ENCODE assay signal across 8 cellular contexts in genomic region chr17:3636154-3636907, GRCh38. TPM values are rescaled to one million over a fixed set of nuclear protein-coding genes. Genes with fewer than 3 reads are reported as not detected.
A peak's percentile ranks its signal among the peaks of the same experiment; 100 is the strongest.
DNase-seq lines count a peak whose midpoint lies in the region; ATAC-seq and TF ChIP-seq lines count a peak whose summit lies in the region.

TSS of gene CTNS (plus strand) at chr17:3636760. CDS start at chr17:3640207, 3,447 bp downstream.
TSS of gene SHPK (minus strand) at chr17:3636250. CDS start at chr17:3636219, 31 bp downstream.

- no peak for TF ChIP-seq CTCF in Panc1 (IDR thresholded peaks at IDR 0.05)

- in situ Hi-C loops in Panc1 (cut with HindIII; ENCODE audit: low pct_unique_long_range_greater_than_20kb, low sequenced_read_pairs) = no loop called here

- H3K36me3 ChIP-seq in Panc1 (ENCODE audit: control insufficient read depth, insufficient read depth, low read length) = peaks cover 2% of the 10 kb centered on the region; the same call in 1 of the 2 replicates
- H3K36me3 ChIP-seq in esophagus (ENCODE audit: control insufficient read depth in 2 of 2, insufficient read depth in 2 of 2, low read length in 1 of 2) = peaks cover 0 to 8% of the 10 kb centered on the region in 2 donors
- H3K36me3 ChIP-seq in muscle layer of colon (ENCODE audit: insufficient read depth, low read length) = no peaks in the 10 kb centered on the region

- no peaks in the 10 kb centered on the region for H3K27me3 Mint-ChIP-seq in activated T-cell treated with anti-CD3 and anti-CD28 coated beads, Interleukin-2, amount 50 U/mL, for 4 hours (ENCODE audit: low read depth)

- DNase-seq in DMS53 (lab: John Stamatoyannopoulos, UW) (peak; percentile 97), KG1 (lab: John Stamatoyannopoulos, UW) (peak; percentile 67), Panc1 (ENCODE audit: low read depth, low spot score) (peak; percentile 64)
- DNase-seq in activated T-cell treated with anti-CD3 and anti-CD28 coated beads, Interleukin-2, amount 50 U/mL, for 4 hours = peak; percentile 91
- DNase-seq in stimulated activated CD8-positive, alpha-beta memory T cell treated with anti-CD3 and anti-CD28 coated beads, Interleukin-7, amount 100 ng/mL, for 24 hours (ENCODE audit: low read depth) = peak; percentile 88

- H3K36me3 Mint-ChIP-seq in activated T-cell treated with anti-CD3 and anti-CD28 coated beads, Interleukin-2, amount 50 U/mL, for 4 hours (ENCODE audit: insufficient read depth) = peaks cover 8% of the 10 kb centered on the region

- intact Hi-C loops in Panc1 (cut with micrococcal nuclease; ENCODE audit: unreplicated experiment) = no loop called here

- CTCF ChIA-PET in Panc1 (lab: Charles Lee) = interaction anchor here (0.6 kb wide), 1 partner anchor 27 kb away, joined by 3 read pairs; no protein-coding TSS in a partner anchor

- H3K9me3 Mint-ChIP-seq in activated T-cell treated with anti-CD3 and anti-CD28 coated beads, Interleukin-2, amount 50 U/mL, for 4 hours = no peaks in the 10 kb centered on the region

- 0 to 1% methylated on average over 65 to 68 of the region's 68 CpGs for WGBS in esophagus, 2 donors

- peak within 1 kb of the TSS; percentile 68 for H3K9ac ChIP-seq in muscle layer of colon (ENCODE audit: low read length)

- H3K9me3 ChIP-seq in Panc1 (ENCODE audit: control insufficient read depth, insufficient read depth, low read depth, low read length) = no peaks in the 10 kb centered on the region
- no peaks in the 10 kb centered on the region for H3K9me3 ChIP-seq in esophagus (ENCODE audit: control insufficient read depth in 2 of 2, insufficient read depth in 1 of 2, low read depth in 1 of 2, low read length in 1 of 2)
- no peaks in the 10 kb centered on the region for H3K9me3 ChIP-seq in muscle layer of colon (ENCODE audit: low read length)

- H3K4me1 ChIP-seq in Panc1 (ENCODE audit: control insufficient read depth, insufficient read depth, low read length) (0 out of 2 replicates have a peak, but pooled peaks cover 4% of the 10 kb centered on the region), esophagus (ENCODE audit: control insufficient read depth in 2 of 2, insufficient read depth in 2 of 2, low read length in 1 of 2) (no peaks in the 10 kb centered on the region), muscle layer of colon (ENCODE audit: insufficient read depth, low read length) (peaks cover 4% of the 10 kb centered on the region)

- H3K4me3 ChIP-seq in Panc1 (ENCODE audit: low read depth in 2 of 2, low read length in 2 of 2) = peak within 1 kb of the TSS; percentile 80 to 85
- peak within 1 kb of the TSS; percentile 67 to 85 for H3K4me3 ChIP-seq in esophagus (ENCODE audit: low read depth in 1 of 2, low read length in 2 of 2)
- peak within 1 kb of the TSS; percentile 84 to 95 for H3K4me3 ChIP-seq in muscle layer of colon (ENCODE audit: low read depth in 1 of 2, low read length in 2 of 2)

- H3K27ac ChIP-seq in Panc1 (ENCODE audit: low read length) (peak within 1 kb of the TSS; percentile 86), esophagus (ENCODE audit: low read depth in 2 of 2, low read length in 1 of 2) (peak within 1 kb of the TSS; percentile 95 to 99), muscle layer of colon (ENCODE audit: low read depth, low read length) (peak within 1 kb of the TSS; percentile 93)

- peaks cover 29% of the 10 kb centered on the region for H3K4me1 Mint-ChIP-seq in activated T-cell treated with anti-CD3 and anti-CD28 coated beads, Interleukin-2, amount 50 U/mL, for 4 hours (ENCODE audit: low read depth)

- POLR2A ChIA-PET in Panc1 (lab: Charles Lee) = interaction anchor here (0.5 to 0.8 kb wide), 5 partner anchors 21 to 975 kb away, joined by 3 to 10 read pairs (median 4); partner anchors contain the start of gene EMC6

- ATAC-seq in GM21723 (IDR thresholded peaks at IDR 0.05; ENCODE audit: unreplicated experiment) = peak; percentile 92
- peak; percentile 99 for ATAC-seq in Panc1
- peak; percentile 98 for ATAC-seq in activated T-cell treated with anti-CD3 and anti-CD28 coated beads, Interleukin-2, amount 50 U/mL, for 4 hours

- no TSS peak for BruUV-seq in Panc1 (replicated peaks; lab: Mats Ljungman, UMichigan)

- H3K27me3 ChIP-seq in Panc1 (ENCODE audit: control insufficient read depth, insufficient read depth, low read length) = no peaks in the 10 kb centered on the region
- H3K27me3 ChIP-seq in esophagus (ENCODE audit: control insufficient read depth in 1 of 2, insufficient read depth in 2 of 2, low read length in 2 of 2) = no peaks in the 10 kb centered on the region
- no peaks in the 10 kb centered on the region for H3K27me3 ChIP-seq in muscle layer of colon (ENCODE audit: control insufficient read depth in 1 of 2, insufficient read depth in 2 of 2, low read length in 2 of 2)

- peak within 1 kb of the TSS; percentile 94 for H3K4me3 Mint-ChIP-seq in activated T-cell treated with anti-CD3 and anti-CD28 coated beads, Interleukin-2, amount 50 U/mL, for 4 hours

RNA-seq across cellular contexts. Expression of gene CTNS, which starts in this region (rescaled TPM):
- total RNA-seq in Panc1 (2021; ENCODE audit: unreplicated experiment) = 20.4 TPM
- polyA plus RNA-seq in Panc1 (2012; ENCODE audit: insufficient read length) = 18.0 TPM
- 10 to 100 TPM; 19.4 to 34.4 (median 21.5) TPM for total RNA-seq in activated T-cell treated with anti-CD3 and anti-CD28 coated beads, Interleukin-2, amount 50 U/mL, for 4 hours
- polyA plus RNA-seq in esophagus = 1 to 10 TPM; 3.6 to 4.1 TPM

RNA-seq across cellular contexts. Expression of gene SHPK, which starts in this region (rescaled TPM):
- total RNA-seq in Panc1 (2021; ENCODE audit: unreplicated experiment) = 8.4 TPM
- 5.3 TPM for polyA plus RNA-seq in Panc1 (2012; ENCODE audit: insufficient read length)
- total RNA-seq in activated T-cell treated with anti-CD3 and anti-CD28 coated beads, Interleukin-2, amount 50 U/mL, for 4 hours = 10 to 100 TPM in 2 of 3 donors, 1 to 10 TPM in 1; 9.1 to 14.7 (median 10.8) TPM
- polyA plus RNA-seq in esophagus = 1 to 10 TPM; 7.2 to 8.5 TPM

Comparison
In these comparisons a context has a peak if more than half of its experiments do, and no peak if none do; other contexts are left out.
1. Peak in every context shown above with its lines: DNase-seq, ATAC-seq, H3K4me3 ChIP-seq and H3K27ac ChIP-seq.